13 cellular contexts compared by ENCODE assay signal in genomic region chr17:46773676-46774075, GRCh38. TPM values are rescaled to one million over a fixed set of nuclear protein-coding genes. Genes with fewer than 3 reads are reported as not detected.
"Had no signal": no experiment of that assay in that cellular context is flagged by ENCODE, and none has a peak within 500 bp of the region (broad histone marks: within the 10 kb centered on the region; RNA-seq: fewer than 3 reads in every experiment).

No MANE protein-coding gene starts in this region.

- H3K27ac ChIP-seq: adrenal gland, cardiac muscle cell, dorsolateral prefrontal cortex, esophagus muscularis mucosa, hepatocyte, right lobe of liver, spleen, testis, upper lobe of left lung had no signal

- ATAC-seq: stimulated activated naive CD8-positive, alpha-beta T cell treated with anti-CD3 and anti-CD28 coated beads, Interleukin-15, amount 100 ng/mL, for 72 hours had no signal

- H3K36me3 ChIP-seq: adrenal gland, cardiac muscle cell, esophagus muscularis mucosa, right lobe of liver, spleen, upper lobe of left lung had no signal

- H3K4me3 ChIP-seq: adrenal gland, cardiac muscle cell, dorsolateral prefrontal cortex, esophagus muscularis mucosa, hepatocyte, right lobe of liver, testis, upper lobe of left lung had no signal

- H3K4me2 ChIP-seq: hepatocyte had no signal

- H3K9me3 ChIP-seq: adrenal gland, esophagus muscularis mucosa, right lobe of liver, spleen, testis, upper lobe of left lung had no signal

- H3K27me3 ChIP-seq: adrenal gland, cardiac muscle cell, hepatocyte, right lobe of liver, testis had no signal

- DNase-seq: activated CD4-positive, alpha-beta T cell treated with anti-CD3 and anti-CD28 coated beads, Interleukin-2, amount 50 U/mL, for 1 hour; activated CD8-positive, alpha-beta memory T cell treated with anti-CD3 and anti-CD28 coated beads for 24 hours; activated naive CD4-positive, alpha-beta T cell treated with anti-CD3 and anti-CD28 coated beads for 36 hours; adrenal gland; spleen; stimulated activated naive CD8-positive, alpha-beta T cell treated with anti-CD3 and anti-CD28 coated beads, Interleukin-15, amount 100 ng/mL, for 72 hours; testis had no signal

- H3K4me1 ChIP-seq: testis had no signal

- H3K79me2 ChIP-seq: hepatocyte had no signal

- H2AFZ ChIP-seq: hepatocyte had no signal

RNA-seq across cellular contexts. Expression of gene WNT3, which starts 44.8 kb away (rescaled TPM):
- total RNA-seq: activated naive CD4-positive, alpha-beta T cell treated with anti-CD3 and anti-CD28 coated beads for 36 hours had no signal
